Comparison of ENCODE assay signal across 8 cellular contexts in genomic region chr5:142432961-142433360, GRCh38.
DNase-seq lines count a peak whose midpoint lies in the region; ATAC-seq lines count a peak whose summit lies in the region.

No MANE protein-coding gene starts in this region.

- peak overlapping the region; percentile 6 to 68 (median 31) for H3K4me3 Mint-ChIP-seq in T-cell

- no peaks in the 10 kb centered on the region for H3K36me3 Mint-ChIP-seq in T-cell

- peak; percentile 63 for DNase-seq in NK-92 treated with Interleukin-12 subunit alpha and Interleukin-12 subunit beta, amount 100 ng/mL, for 24 hours (lab: John Stamatoyannopoulos, UW)
- DNase-seq in NK-92 (lab: John Stamatoyannopoulos, UW; ENCODE audit: unreplicated experiment) (no peak), T-cell (peak in 33 of 34 experiments; percentile 34 to 79 (median 56)), caudate nucleus (lab: John Stamatoyannopoulos, UW) (no peak), HK-2 (ENCODE audit: unreplicated experiment) (no peak)
- DNase-seq in effector CD4-positive, alpha-beta T cell = peak; percentile 45
- peak; percentile 36 for DNase-seq in stimulated activated naive CD8-positive, alpha-beta T cell treated with anti-CD3 and anti-CD28 coated beads, Interleukin-15, Interleukin-2, amounts not matched to agents 100 U/mL and 50 U/mL, for 24 hours

- H3K27me3 Mint-ChIP-seq in T-cell = no peaks in the 10 kb centered on the region

- CTCF ChIA-PET in T-cell (lab: Charles Lee) = interaction anchor here in 1 of 2 donors (0.6 kb wide), 1 partner anchor 166 kb away, joined by 3 read pairs; no protein-coding TSS in a partner anchor

- ATAC-seq in T-cell (replicated peaks in 1 of 4) (peak; percentile 90 to 96 (median 92)), HG02798 (IDR thresholded peaks at IDR 0.05; ENCODE audit: poor library complexity, unreplicated experiment) (no peak)
- peak; percentile 85 for ATAC-seq in stimulated activated naive CD8-positive, alpha-beta T cell treated with anti-CD3 and anti-CD28 coated beads, Interleukin-15, Interleukin-2, amounts not matched to agents 100 U/mL and 50 U/mL, for 24 hours

- H3K27ac Mint-ChIP-seq in T-cell = peak overlapping the region; percentile 81 to 92

- no peaks in the 10 kb centered on the region for H3K9me3 Mint-ChIP-seq in T-cell

- peaks cover 38 to 48% (median 41%) of the 10 kb centered on the region in 3 donors for H3K4me1 Mint-ChIP-seq in T-cell

- POLR2A ChIA-PET in T-cell (lab: Charles Lee) = interaction anchor here in 1 of 2 donors (0.5 to 1.2 kb wide), 2 partner anchors 11 to 13 kb away, joined by 4 read pairs; no protein-coding TSS in a partner anchor

- no peak overlapping the region for H3K27ac ChIP-seq in caudate nucleus (ENCODE audit: low read depth, low read length)

Comparison
In these comparisons a context has a peak if more than half of its experiments do, and no peak if none do; other contexts are left out.
1. DNase-seq: peak in NK-92 treated with Interleukin-12 subunit alpha and Interleukin-12 subunit beta, amount 100 ng/mL, for 24 hours (single experiment), T-cell (33 of 34), effector CD4-positive, alpha-beta T cell (single experiment) and stimulated activated naive CD8-positive, alpha-beta T cell treated with anti-CD3 and anti-CD28 coated beads, Interleukin-15, Interleukin-2, amounts not matched to agents 100 U/mL and 50 U/mL, for 24 hours (single experiment); none in NK-92 (single experiment), caudate nucleus (0 of 61) and HK-2 (single experiment).